8 cellular contexts compared by ENCODE assay signal in the genomic region with DNA sequence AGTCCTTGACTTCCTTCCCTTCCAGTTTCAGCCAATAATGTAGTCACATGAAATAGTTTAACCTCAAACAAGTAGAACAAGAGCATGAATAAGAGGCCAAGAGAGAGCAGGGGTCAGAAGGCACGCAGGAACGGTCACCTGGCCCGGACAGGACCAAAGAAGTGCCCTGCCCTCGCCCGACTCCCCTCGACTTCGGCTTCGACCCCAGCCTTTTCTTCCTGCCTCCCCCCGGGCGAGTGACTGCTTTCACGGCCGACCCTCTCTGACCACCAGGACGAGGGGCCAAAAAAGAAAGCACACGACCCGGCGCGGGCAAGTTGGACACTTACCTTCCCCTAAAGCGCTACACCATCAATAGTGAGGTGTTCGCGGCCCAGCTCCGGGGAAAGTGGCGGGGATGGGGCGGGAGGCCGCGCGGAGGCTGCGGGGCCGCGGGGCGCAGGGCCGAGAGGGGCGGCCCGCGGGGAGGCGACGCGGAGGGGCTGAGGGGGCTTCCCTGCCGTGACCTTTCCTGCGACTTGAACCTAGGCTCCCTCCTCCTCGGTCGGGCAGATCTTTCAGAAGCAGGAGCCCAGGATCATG. TPM values are rescaled to one million over a fixed set of nuclear protein-coding genes. Genes with fewer than 3 reads are reported as not detected.
A peak's percentile ranks its signal among the peaks of the same experiment; 100 is the strongest.
DNase-seq lines count a peak whose midpoint lies in the region; ATAC-seq and TF ChIP-seq lines count a peak whose summit lies in the region.

No MANE protein-coding gene starts in this region.

- H3K79me2 ChIP-seq in DND-41 (ENCODE audit: insufficient read depth, low read length) = peaks cover 54% of the 10 kb centered on the region

- peaks cover 37% of the 10 kb centered on the region for H3K4me1 ChIP-seq in DND-41 (ENCODE audit: insufficient read depth, low read length)
- H3K4me1 ChIP-seq in ascending aorta = peaks cover 0 to 6% of the 10 kb centered on the region in 2 donors
- peaks cover 23% of the 10 kb centered on the region for H3K4me1 ChIP-seq in iPS-18a (ENCODE audit: control insufficient read depth, low read depth, low read length)

- H4K20me1 ChIP-seq in DND-41 (ENCODE audit: insufficient read depth, low read length) = peaks cover 17% of the 10 kb centered on the region; the same call in 1 of the 2 replicates

- TF ChIP-seq CTCF in DND-41 (IDR thresholded peaks at IDR 0.05; ENCODE audit: borderline replicate concordance, extremely low read depth, low read length, poor library complexity, severe bottlenecking) = no peak
- no peak for TF ChIP-seq CTCF in ascending aorta (IDR thresholded peaks at IDR 0.05)

- ATAC-seq in DND-41 (ENCODE audit: insufficient read depth, low read depth) = peak; percentile 27; the same call in 2 of the 3 replicates
- peak; percentile 22 for ATAC-seq in GM21737 (IDR thresholded peaks at IDR 0.05; ENCODE audit: unreplicated experiment)

- H3K4me2 ChIP-seq in DND-41 (ENCODE audit: insufficient read depth, low read length) = peak overlapping the region; percentile 90

- H3K9me3 ChIP-seq in DND-41 (ENCODE audit: insufficient read depth, low read length, severe bottlenecking) = no peaks in the 10 kb centered on the region
- H3K9me3 ChIP-seq in ascending aorta = no peaks in the 10 kb centered on the region
- H3K9me3 ChIP-seq in iPS-18a (ENCODE audit: control insufficient read depth, low read depth, low read length) = no peaks in the 10 kb centered on the region

- H3K27me3 ChIP-seq in DND-41 (ENCODE audit: insufficient read depth, low read length, poor library complexity) (no peaks in the 10 kb centered on the region), ascending aorta (no peaks in the 10 kb centered on the region), iPS-18a (ENCODE audit: control insufficient read depth, insufficient read depth, low read length) (no peaks in the 10 kb centered on the region)

- no peaks in the 10 kb centered on the region; the same call in 1 of the 2 replicates for H3K36me3 ChIP-seq in DND-41 (ENCODE audit: insufficient read depth, low read length)
- no peaks in the 10 kb centered on the region for H3K36me3 ChIP-seq in ascending aorta
- H3K36me3 ChIP-seq in iPS-18a (ENCODE audit: control insufficient read depth, low read depth, low read length) = no peaks in the 10 kb centered on the region

- H3K27ac ChIP-seq in DND-41 (ENCODE audit: low read length) = peak overlapping the region; percentile 81
- H3K27ac ChIP-seq in ascending aorta = peak overlapping the region; percentile 83 to 96
- H3K27ac ChIP-seq in iPS-18a (ENCODE audit: low read length) = peak overlapping the region; percentile 90

- peak overlapping the region; percentile 90 for H2AFZ ChIP-seq in DND-41 (ENCODE audit: low read depth, low read length)

- intact Hi-C loops in ascending aorta (cut with DNase I) = loop anchor here (2.0 kb wide), 1 partner anchor 32 kb away; no protein-coding TSS in a partner anchor

- H3K4me3 ChIP-seq in DND-41 (ENCODE audit: low read depth in 1 of 2, low read length in 2 of 2) = peak overlapping the region; percentile 89 to 91
- H3K4me3 ChIP-seq in ascending aorta = peak overlapping the region; percentile 60 to 98
- H3K4me3 ChIP-seq in iPS-18a (ENCODE audit: low read length) = peak overlapping the region; percentile 98
- peak overlapping the region; percentile 88 for H3K4me3 ChIP-seq in skeletal muscle cell (ENCODE audit: low read depth, low read length)

- H3K9ac ChIP-seq in DND-41 (ENCODE audit: low read depth, low read length) (peak overlapping the region; percentile 94), iPS-18a (ENCODE audit: low read length) (peak overlapping the region; percentile 96)

- DNase-seq in DND-41 (no peak), RPMI8226 (peak; percentile 28), ascending aorta (ENCODE audit: low spot score in 2 of 2) (no peak), skeletal muscle cell (ENCODE audit: low read depth) (no peak), AG08395 (ENCODE audit: low spot score) (no peak), NCI-H524 treated with DMSO at 0.1 percent for 48 hours (lab: John Stamatoyannopoulos, UW) (no peak)

RNA-seq across cellular contexts. Expression of a gene that starts 0.5 kb away (rescaled TPM):
- 64.6 TPM for total RNA-seq in ascending aorta
